In genomic region chr2:63840785-63841253, GRCh38 we compare ENCODE assay signal across 8 cellular contexts. TPM values are rescaled to one million over a fixed set of nuclear protein-coding genes. Genes with fewer than 3 reads are reported as not detected.
DNase-seq lines count a peak whose midpoint lies in the region; ATAC-seq and TF ChIP-seq lines count a peak whose summit lies in the region.

No MANE protein-coding gene starts in this region.

- H3K9me3 Mint-ChIP-seq in H9: peaks cover 2% of the 10 kb centered on the region in 2 experiments; a peak in 2 of 5 replicates
- H3K9me3 Mint-ChIP-seq in nephron: no peaks in the 10 kb centered on the region

- H2BK20ac ChIP-seq in H9 (ENCODE audit: low read depth, low read length, poor library complexity, severe bottlenecking): no peak overlapping the region

- no peak overlapping the region for H2BK120ac ChIP-seq in H9 (ENCODE audit: low read depth, low read length, poor library complexity, severe bottlenecking)

- H2AK5ac ChIP-seq in H9 (ENCODE audit: insufficient read length, low read length): no peak overlapping the region

- H3K14ac ChIP-seq in H9 (ENCODE audit: insufficient read depth, low read length): peak overlapping the region; percentile 55; the same call in 1 of the 2 replicates

- H3K27ac Mint-ChIP-seq in H9: peak overlapping the region; percentile 99 to 100 (median 99)
- H3K27ac Mint-ChIP-seq in nephron: peak overlapping the region; percentile 97 to 99 (median 98)

- H4K5ac ChIP-seq in H9 (ENCODE audit: insufficient read length, low read depth, low read length): no peak overlapping the region

- DNase-seq in H9 (peak; percentile 99), M059J (ENCODE audit: low read depth) (peak; percentile 97), fibroblast of the aortic adventitia (ENCODE audit: low read depth) (peak; percentile 96)
- peak; percentile 99 for DNase-seq in activated effector memory CD4-positive, alpha-beta T cell treated with anti-CD3 and anti-CD28 coated beads, Interleukin-2, amount 50 U/mL, for 16 hours
- DNase-seq in stimulated activated naive CD8-positive, alpha-beta T cell treated with anti-CD3 and anti-CD28 coated beads, Interleukin-15, Interleukin-2, amounts not matched to agents 100 U/mL and 50 U/mL, for 24 hours: peak; percentile 98

- H3K4me1 ChIP-seq in ES-I3 (ENCODE audit: insufficient read depth, low read length) (no peaks in the 10 kb centered on the region), H9 (ENCODE audit: insufficient read depth, low read length) (no peaks in the 10 kb centered on the region)

- H3K9me3 ChIP-seq in ES-I3 (ENCODE audit: control insufficient read depth, insufficient read depth, low read length) (no peaks in the 10 kb centered on the region), H9 (ENCODE audit: control insufficient read depth, low read depth, low read length) (no peaks in the 10 kb centered on the region)

- peaks cover 41% of the 10 kb centered on the region for H3K79me2 ChIP-seq in H9 (ENCODE audit: insufficient read depth, low read length)

- H3K4me1 Mint-ChIP-seq in H9 (peaks cover 37 to 45% of the 10 kb centered on the region in 2 experiments), nephron (peaks cover 43% of the 10 kb centered on the region)

- no peak overlapping the region for H2AFZ ChIP-seq in H9 (ENCODE audit: low read length)

- H3K4me3 ChIP-seq in fibroblast of the aortic adventitia (ENCODE audit: low read depth, low read length): peak overlapping the region; percentile 82

- no peak overlapping the region for H2BK15ac ChIP-seq in H9 (ENCODE audit: low read depth, low read length)

- peaks cover 8% of the 10 kb centered on the region for H3K23me2 ChIP-seq in H9 (ENCODE audit: insufficient read length, low read depth, low read length, poor library complexity, severe bottlenecking)

- H3K9ac ChIP-seq in ES-I3 (ENCODE audit: low read depth, low read length) (peak overlapping the region; percentile 92), H9 (ENCODE audit: extremely low read depth, insufficient read length, low read length) (peak overlapping the region; percentile 98)

- ATAC-seq in stimulated activated naive CD8-positive, alpha-beta T cell treated with anti-CD3 and anti-CD28 coated beads, Interleukin-15, Interleukin-2, amounts not matched to agents 100 U/mL and 50 U/mL, for 24 hours: peak; percentile 95

- peak overlapping the region; percentile 99 for H3K4me2 ChIP-seq in H9 (ENCODE audit: insufficient read depth, insufficient read length, low read length)

- no peaks in the 10 kb centered on the region for H3K27me3 ChIP-seq in H9 (ENCODE audit: insufficient read depth, low read length)

- H4K8ac ChIP-seq in H9 (replicated peaks; ENCODE audit: insufficient read length, low read depth, low read length): no peak overlapping the region

- no peak overlapping the region for H3T11ph ChIP-seq in H9 (ENCODE audit: low read length)

- peak; percentile 98 for TF ChIP-seq POLR2A in Raji (IDR thresholded peaks at IDR 0.05; ENCODE audit: insufficient read depth, low read depth, low read length)

- H3K36me3 ChIP-seq in ES-I3 (ENCODE audit: insufficient read depth, low read length): 0 out of 2 replicates have a peak, but pooled peaks cover 2% of the 10 kb centered on the region

- no peaks in the 10 kb centered on the region for H4K20me1 ChIP-seq in H9 (ENCODE audit: control insufficient read depth, insufficient read depth, insufficient read length)

- no peaks in the 10 kb centered on the region for H3K27me3 Mint-ChIP-seq in H9 (ENCODE audit: low read depth)
- H3K27me3 Mint-ChIP-seq in nephron (ENCODE audit: low read depth): no peaks in the 10 kb centered on the region

- no peak overlapping the region for H3K4ac ChIP-seq in H9 (ENCODE audit: low read depth, low read length)

- peak overlapping the region; percentile 99 to 100 for H3K4me3 Mint-ChIP-seq in H9
- peak overlapping the region; percentile 93 to 96 (median 95) for H3K4me3 Mint-ChIP-seq in nephron

- H3K79me1 ChIP-seq in H9 (ENCODE audit: insufficient read depth, low read depth, low read length, poor library complexity, severe bottlenecking): no peaks in the 10 kb centered on the region

- no peak overlapping the region for H3K56ac ChIP-seq in H9 (ENCODE audit: insufficient read length, low read depth, low read length)

- no peak overlapping the region for H4K91ac ChIP-seq in H9 (ENCODE audit: insufficient read length, low read depth, low read length)

- H3K36me3 Mint-ChIP-seq in H9 (ENCODE audit: insufficient read depth in 1 of 3, low read depth in 3 of 3) (peaks cover 33 to 42% (median 39%) of the 10 kb centered on the region in 3 experiments), nephron (ENCODE audit: low read depth) (peaks cover 4% of the 10 kb centered on the region)

- H2BK12ac ChIP-seq in H9 (ENCODE audit: insufficient read length, low read depth, low read length): no peak overlapping the region

- peak overlapping the region; percentile 27 for H3K27ac ChIP-seq in H9 (ENCODE audit: insufficient read length, low read depth, low read length)

- whole genome bisulfite sequencing in H9 (ENCODE audit: extremely low coverage, insufficient read length, low lambda C conversion rate): no CpG with 5 or more reads among the region's 34 CpGs

- H3K23ac ChIP-seq in H9 (ENCODE audit: insufficient read length, low read depth, low read length): no peak overlapping the region

- no peak for TF ChIP-seq CTCF in H9 (conservative IDR thresholded peaks at IDR 0.05)
- peak; percentile 22 for TF ChIP-seq CTCF in fibroblast of the aortic adventitia (IDR thresholded peaks at IDR 0.05; ENCODE audit: insufficient read depth, low read length)
- no peak for TF ChIP-seq CTCF in nephron (IDR thresholded peaks at IDR 0.05; ENCODE audit: unreplicated experiment in 3 of 3)

- no peak overlapping the region for H2BK5ac ChIP-seq in H9 (ENCODE audit: insufficient read length, low read length)

- peak overlapping the region; percentile 73 for H3K18ac ChIP-seq in H9 (ENCODE audit: insufficient read length, low read depth, low read length)

RNA-seq across cellular contexts. Expression of gene UGP2, which starts 0.9 kb away (rescaled TPM):
- 848 and 883 TPM in 2 replicates for total RNA-seq in H9 (2021)
- 98.4 and 125 TPM in 2 replicates for total RNA-seq in M059J (2014; rRNA removed; shearing (Covaris generic))
- 119 and 129 TPM in 2 replicates for total RNA-seq in fibroblast of the aortic adventitia (ENCODE audit: low replicate concordance)

Comparison
In these comparisons a context has a peak if more than half of its experiments do, and no peak if none do; other contexts are left out.
1. Peak in every context shown above with its lines: DNase-seq, ATAC-seq, H3K4me3 ChIP-seq and H3K27ac ChIP-seq.